In the genomic region with DNA sequence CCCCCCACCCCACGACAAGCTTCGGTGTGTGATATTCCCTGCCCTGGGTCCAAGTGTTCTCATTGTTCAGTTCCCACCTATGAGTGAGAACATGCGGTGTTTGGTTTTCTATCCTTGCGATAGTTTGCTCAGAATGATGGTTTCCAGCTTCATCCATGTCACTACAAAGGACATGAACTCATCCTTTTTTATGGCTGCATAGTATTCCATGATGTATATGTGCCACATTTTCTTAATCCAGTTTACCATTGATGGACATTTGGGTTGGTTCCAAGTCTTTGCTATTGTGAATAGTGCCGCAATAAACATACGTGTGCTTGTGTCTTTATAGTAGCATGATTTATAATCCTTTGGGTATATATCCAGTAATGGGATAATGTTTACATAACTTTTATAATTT, we compare ENCODE assay signal across 9 cellular contexts. TPM values are rescaled to one million over a fixed set of nuclear protein-coding genes. Genes with fewer than 3 reads are reported as not detected.
"Had no signal": no experiment of that assay in that cellular context is flagged by ENCODE, and none has a peak within 500 bp of the region (broad histone marks: within the 10 kb centered on the region; RNA-seq: fewer than 3 reads in every experiment).

No MANE protein-coding gene starts in this region.

RNA-seq across cellular contexts. Expression of a gene that starts 4.4 kb away (rescaled TPM):
- total RNA-seq: OCI-LY7 had no signal

RNA-seq across cellular contexts. Expression of a gene that starts 28.5 kb away (rescaled TPM):
- total RNA-seq: LHCN-M2, MCF 10A, NCI-H460, OCI-LY7, PC-9, Right ventricle myocardium inferior, RPMI7951, SJCRH30, SK-MEL-5 had no signal
